8 cellular contexts compared by ENCODE assay signal in genomic region chr22:23533328-23533762, GRCh38. TPM values are rescaled to one million over a fixed set of nuclear protein-coding genes. Genes with fewer than 3 reads are reported as not detected.
DNase-seq lines count a peak whose midpoint lies in the region; ATAC-seq and TF ChIP-seq lines count a peak whose summit lies in the region.

No MANE protein-coding gene starts in this region.

- peak overlapping the region; percentile 59 for H3K4me2 ChIP-seq in hepatocyte

- peak overlapping the region; percentile 47 for H2AFZ ChIP-seq in hepatocyte

- peak overlapping the region; percentile 75 for H3K27ac Mint-ChIP-seq in WTC11

- peak; percentile 83 for ATAC-seq in WTC11
- ATAC-seq in GM18520 (IDR thresholded peaks at IDR 0.05; ENCODE audit: unreplicated experiment): no peak
- ATAC-seq in HG02938 (IDR thresholded peaks at IDR 0.05; ENCODE audit: unreplicated experiment): no peak

- peaks cover 22% of the 10 kb centered on the region for H3K27me3 Mint-ChIP-seq in WTC11 (ENCODE audit: low read depth)

- DNase-seq in AG04450 (ENCODE audit: low read depth, low spot score) (no peak), HEK293T (ENCODE audit: extremely low spot score) (peak; percentile 78), WTC11 (ENCODE audit: low spot score) (peak; percentile 83), hepatocyte (ENCODE audit: low spot score) (peak; percentile 84), epidermal melanocyte (ENCODE audit: insufficient read length, low spot score) (no peak)
- peak; percentile 19 to 22 for DNase-seq in stimulated activated CD8-positive, alpha-beta memory T cell treated with anti-CD3 and anti-CD28 coated beads, Interleukin-15, amount 100 ng/mL, for 48 hours (ENCODE audit: low read depth in 2 of 2)

- no peaks in the 10 kb centered on the region for H3K9me3 Mint-ChIP-seq in WTC11

- H3K4me1 ChIP-seq in hepatocyte (ENCODE audit: insufficient read depth): peaks cover 78% of the 10 kb centered on the region

- H3K4me3 Mint-ChIP-seq in WTC11: peak overlapping the region; percentile 54

- 3% methylated on average over 6 of the region's 9 CpGs for WGBS in hepatocyte (ENCODE audit: low lambda C conversion rate, missing lambda C conversion rate)

- H3K27me3 ChIP-seq in AG04450 (ENCODE audit: control insufficient read depth, insufficient read depth, low read length) (peaks cover 5% of the 10 kb centered on the region), hepatocyte (no peaks in the 10 kb centered on the region)

- H3K79me2 ChIP-seq in hepatocyte: no peaks in the 10 kb centered on the region

- TF ChIP-seq CTCF in AG04450 (IDR thresholded peaks at IDR 0.05; ENCODE audit: low read depth, low read length) (peak; percentile 58), WTC11 (IDR thresholded peaks at IDR 0.05) (no peak), hepatocyte (IDR thresholded peaks at IDR 0.05; ENCODE audit: poor library complexity) (peak; percentile 47)

- POLR2A ChIA-PET in AG04450 (lab: Yijun Ruan, JAX): no interaction called here
- POLR2A ChIA-PET in HEK293T (lab: Yijun Ruan, JAX): no interaction called here
- POLR2A ChIA-PET in WTC11 (lab: Charles Lee): interaction anchor here (0.6 to 0.7 kb wide), 2 partner anchors 327 to 553 kb away, joined by 3 to 5 read pairs; no protein-coding TSS in a partner anchor

- CTCF ChIA-PET in AG04450 (lab: Charles Lee) (interaction anchor here (0.5 to 0.9 kb wide), 2 partner anchors 57 to 324 kb away, joined by 3 read pairs; no protein-coding TSS in a partner anchor), HEK293T (lab: Yijun Ruan, JAX) (no interaction called here), WTC11 (lab: Charles Lee) (interaction anchor here (0.6 to 1.3 kb wide), 4 partner anchors 130 to 348 kb away, joined by 3 to 6 read pairs (median 4); no protein-coding TSS in a partner anchor)

- peaks cover 76% of the 10 kb centered on the region for H3K4me1 Mint-ChIP-seq in WTC11

- H4K20me1 ChIP-seq in hepatocyte (ENCODE audit: insufficient read depth, poor library complexity, severe bottlenecking): no peaks in the 10 kb centered on the region

- no peak overlapping the region for H3K4me3 ChIP-seq in AG04450 (ENCODE audit: low read depth, low read length)
- H3K4me3 ChIP-seq in hepatocyte: no peak overlapping the region

- no peaks in the 10 kb centered on the region for H3K9me3 ChIP-seq in AG04450 (ENCODE audit: control insufficient read depth, insufficient read depth, low read length)
- no peaks in the 10 kb centered on the region for H3K9me3 ChIP-seq in hepatocyte (ENCODE audit: low read depth)

- H3K27ac ChIP-seq in AG04450 (ENCODE audit: low read depth, low read length): no peak overlapping the region
- peak overlapping the region; percentile 90 for H3K27ac ChIP-seq in hepatocyte

- H3K36me3 ChIP-seq in hepatocyte (replicated peaks; ENCODE audit: insufficient read depth, low read depth): no peaks in the 10 kb centered on the region

- H3K9me2 ChIP-seq in hepatocyte (replicated peaks; ENCODE audit: insufficient read depth): no peaks in the 10 kb centered on the region

- no peaks in the 10 kb centered on the region for H3K36me3 Mint-ChIP-seq in WTC11

TF ChIP-seq in HEK293T, 16 proteins besides CTCF, POLR2A, EP300 and RAD21:
- TF ChIP-seq FOXM1 (IDR thresholded peaks at IDR 0.05; ENCODE audit: borderline replicate concordance): no peak
- TF ChIP-seq ZNF384 (IDR thresholded peaks at IDR 0.05): no peak
- no peak for TF ChIP-seq SUZ12 (IDR thresholded peaks at IDR 0.05)
- TF ChIP-seq NFRKB (IDR thresholded peaks at IDR 0.05): no peak
- no peak for TF ChIP-seq TARDBP (IDR thresholded peaks at IDR 0.05)
- no peak for TF ChIP-seq FOXK2 (IDR thresholded peaks at IDR 0.05)
- TF ChIP-seq LEF1 (IDR thresholded peaks at IDR 0.05; ENCODE audit: borderline replicate concordance): no peak
- no peak for TF ChIP-seq ARNT (IDR thresholded peaks at IDR 0.05)
- TF ChIP-seq CTBP1 (IDR thresholded peaks at IDR 0.05; ENCODE audit: borderline replicate concordance): no peak
- no peak for TF ChIP-seq BHLHE40 (IDR thresholded peaks at IDR 0.05; ENCODE audit: borderline replicate concordance)

TF ChIP-seq in WTC11, 78 proteins besides CTCF, POLR2A, EP300 and RAD21:
- TF ChIP-seq ZNF263 (CRISPR knock-in tag; IDR thresholded peaks at IDR 0.05; ENCODE audit: low read depth) (peak; percentile 69; the same call in 1 of the 2 replicates), ELF4 (CRISPR knock-in tag; IDR thresholded peaks at IDR 0.05; ENCODE audit: low read depth) (no peak), PRDM15 (CRISPR knock-in tag; IDR thresholded peaks at IDR 0.05) (no peak; the same call in 1 of the 2 replicates)

RNA-seq across cellular contexts. Expression of gene IGLL1, which starts 46.7 kb away (rescaled TPM):
- polyA plus RNA-seq in AG04450 (2011; rRNA removed) (not detected in 2 replicates), hepatocyte (not detected in 2 replicates)
- not detected in 2 replicates for polyA minus RNA-seq in AG04450 (2011; rRNA and poly(A)+ RNA removed)
- total RNA-seq in WTC11 (2021) (not detected in 3 replicates), hepatocyte (not detected in 2 replicates)

Comparison
In these comparisons a context has a peak if more than half of its experiments do, and no peak if none do; other contexts are left out.
1. DNase-seq: peak in HEK293T (single experiment), WTC11 (single experiment), hepatocyte (single experiment) and stimulated activated CD8-positive, alpha-beta memory T cell treated with anti-CD3 and anti-CD28 coated beads, Interleukin-15, amount 100 ng/mL, for 48 hours (2 of 2); none in AG04450 (single experiment) and epidermal melanocyte (single experiment).